Comparison of ENCODE assay signal across 25 cellular contexts in the genomic region with DNA sequence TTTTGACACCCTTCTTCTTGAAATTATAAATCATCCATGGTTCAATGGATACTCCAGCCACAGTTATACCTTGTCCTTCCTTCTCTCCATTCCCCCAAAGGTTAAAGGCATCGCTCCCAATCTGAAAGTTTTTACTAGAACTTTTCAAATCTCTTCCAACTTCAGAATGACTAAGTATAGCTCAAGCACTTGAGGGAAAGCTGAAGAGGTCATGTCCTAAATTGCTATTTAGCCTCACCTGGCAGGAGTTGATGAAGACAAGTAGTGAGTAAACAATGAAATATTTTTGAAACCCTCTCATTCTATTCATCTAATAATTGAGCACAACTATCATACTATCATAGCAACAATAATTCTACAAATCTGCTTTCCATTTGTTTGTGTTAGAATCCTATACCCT.
"Had no signal": no experiment of that assay in that cellular context is flagged by ENCODE, and none has a peak within 500 bp of the region (broad histone marks: within the 10 kb centered on the region; RNA-seq: fewer than 3 reads in every experiment).

No MANE protein-coding gene starts in this region.

- H3K27me3 ChIP-seq: neural progenitor cell, ovary, right lobe of liver, sigmoid colon, stomach, thyroid gland, tibial nerve, upper lobe of left lung, uterus had no signal

- H3K27ac ChIP-seq: neural progenitor cell, ovary, parathyroid adenoma, psoas muscle, right lobe of liver, sigmoid colon, stomach, thoracic aorta, thyroid gland, tibial nerve, upper lobe of left lung, uterus had no signal

- ATAC-seq: natural killer cell; psoas muscle; right cardiac atrium; right lobe of liver; stimulated activated effector memory CD8-positive, alpha-beta T cell treated with anti-CD3 and anti-CD28 coated beads, Interleukin-12 subunit alpha, Interleukin-12 subunit beta, amount 100 ng/mL, for 72 hours; stimulated activated naive B cell treated with anti-CD40 and anti-IgM and Interleukin-4, amounts not matched to agents 10 μg/mL and 1 μg/mL and 100 μg/mL, for 72 hours had no signal

- DNase-seq: natural killer cell; occipital lobe; ovary; posterior cingulate gyrus; psoas muscle; right cardiac atrium; right lobe of liver; sigmoid colon; small intestine; stimulated activated CD4-positive, alpha-beta T cell treated with anti-CD3 and anti-CD28 coated beads, Interleukin-15, amount 100 ng/mL, for 24 hours; stimulated activated CD4-positive, alpha-beta T cell treated with anti-CD3 and anti-CD28 coated beads, Interleukin-2, amount 100 ng/mL, for 24 hours; stimulated activated CD4-positive, alpha-beta T cell treated with anti-CD3 and anti-CD28 coated beads, Interleukin-2, amount 100 ng/mL, for 48 hours; stimulated activated CD4-positive, alpha-beta T cell treated with anti-CD3 and anti-CD28 coated beads, Interleukin-4, amount 100 ng/mL, for 24 hours; stimulated activated naive B cell treated with anti-CD40 and anti-IgM and Interleukin-4, amounts not matched to agents 10 μg/mL and 1 μg/mL and 100 μg/mL, for 72 hours; stimulated activated naive CD4-positive, alpha-beta T cell treated with Interleukin-2 at 50 U/mL for 16 hours; stomach; thyroid gland; trophoblast cell; upper lobe of left lung; uterus had no signal

- FAIRE-seq: small intestine had no signal

- H3K4me1 ChIP-seq: neural progenitor cell, parathyroid adenoma, psoas muscle, right lobe of liver, sigmoid colon, stomach, thyroid gland, tibial nerve, upper lobe of left lung, uterus had no signal

- H3K36me3 ChIP-seq: neural progenitor cell, ovary, right lobe of liver, sigmoid colon, stomach, thoracic aorta, thyroid gland, tibial nerve, upper lobe of left lung, uterus had no signal

- H3K4me3 ChIP-seq: neural progenitor cell, ovary, psoas muscle, right lobe of liver, sigmoid colon, stomach, thoracic aorta, thyroid gland, tibial nerve, upper lobe of left lung, uterus had no signal

- H3K9me3 ChIP-seq: ovary, psoas muscle, right lobe of liver, sigmoid colon, stomach, thoracic aorta, thyroid gland, tibial nerve, upper lobe of left lung, uterus had no signal
